ENCODE assay signal across 17 cellular contexts in genomic region chr10:12077580-12078180, GRCh38. TPM values are rescaled to one million over a fixed set of nuclear protein-coding genes. Genes with fewer than 3 reads are reported as not detected.
A peak's percentile ranks its signal among the peaks of the same experiment; 100 is the strongest.
DNase-seq lines count a peak whose midpoint lies in the region; ATAC-seq, FAIRE-seq and TF ChIP-seq lines count a peak whose summit lies in the region.
"Had no signal": no experiment of that assay in that cellular context is flagged by ENCODE, and none has a peak within 500 bp of the region (broad histone marks: within the 10 kb centered on the region; RNA-seq: fewer than 3 reads in every experiment).

No MANE protein-coding gene starts in this region.

- ATAC-seq in GM21447 (IDR thresholded peaks at IDR 0.05; ENCODE audit: unreplicated experiment), result peak; percentile 37
- ATAC-seq in memory B cell (ENCODE audit: low read depth), result peak; percentile 73
- no peak for ATAC-seq in pancreas
- no peak for ATAC-seq in HG02798 (IDR thresholded peaks at IDR 0.05; ENCODE audit: poor library complexity, unreplicated experiment)
- no peak for ATAC-seq in HG02973 (IDR thresholded peaks at IDR 0.05; ENCODE audit: unreplicated experiment)

- FAIRE-seq in pancreas (lab: Jason Lieb, UNC), result no peak
- FAIRE-seq: frontal cortex had no signal

- H3K4me1 ChIP-seq in pancreas, result no peaks in the 10 kb centered on the region
- H3K4me1 ChIP-seq: BE2C had no signal

- H3K4me3 ChIP-seq in pancreas, result no peak overlapping the region
- H3K4me3 ChIP-seq: MG63, PC-9 had no signal

- no peaks in the 10 kb centered on the region for H3K36me3 ChIP-seq in pancreas
- H3K36me3 ChIP-seq: BE2C, MG63 had no signal

- peak overlapping the region; percentile 25 for H3K4me3 Mint-ChIP-seq in memory B cell

- peaks cover 26% of the 10 kb centered on the region for H3K4me1 Mint-ChIP-seq in memory B cell

- peak; percentile 11 for DNase-seq in GF-D8 (lab: John Stamatoyannopoulos, UW)
- peak; percentile 38 to 59 for DNase-seq in memory B cell (ENCODE audit: low spot score in 2 of 2)
- DNase-seq in pancreas, result no peak
- no peak for DNase-seq in activated CD4-positive, alpha-beta T cell treated with anti-CD3 and anti-CD28 coated beads for 48 hours
- DNase-seq: activated CD4-positive, alpha-beta T cell treated with anti-CD3 and anti-CD28 coated beads for 4 hours; BE2C; effector CD4-positive, alpha-beta T cell; MG63; NCI-H2227 treated with DMSO at 0.1 percent for 48 hours; PC-9; stimulated activated naive CD4-positive, alpha-beta T cell had no signal

- H3K9me3 ChIP-seq in pancreas, result no peaks in the 10 kb centered on the region
- H3K9me3 ChIP-seq: BE2C, MG63 had no signal

- peak overlapping the region; percentile 93 for H3K27ac Mint-ChIP-seq in memory B cell
- H3K27ac Mint-ChIP-seq: activated T-helper 2 cell treated with anti-CD3 and anti-CD28 coated beads, Interferon-gamma antibody, Interleukin-2, Interleukin-4, amounts not matched to agents 10 μg/mL and 5 μg/mL and 100 μg/mL, durations not matched to agents 14 hours and 24 hours and 36 hours had no signal

- 76 to 78% methylated on average over 9 of the region's 9 CpGs for WGBS in pancreas, 2 donors

- intact Hi-C loops in pancreas (cut with DNase I), result no loop called here

- H3K36me3 Mint-ChIP-seq in memory B cell, result peaks cover 6% of the 10 kb centered on the region

- TF ChIP-seq CTCF in pancreas (IDR thresholded peaks at IDR 0.05), result no peak

- no peaks in the 10 kb centered on the region for H3K9me3 Mint-ChIP-seq in memory B cell
- H3K9me3 Mint-ChIP-seq: activated T-helper 2 cell treated with anti-CD3 and anti-CD28 coated beads, Interferon-gamma antibody, Interleukin-2, Interleukin-4, amounts not matched to agents 10 μg/mL and 5 μg/mL and 100 μg/mL, durations not matched to agents 14 hours and 24 hours and 36 hours had no signal

- TF ChIP-seq POLR2A in Raji (IDR thresholded peaks at IDR 0.05; ENCODE audit: insufficient read depth, low read depth, low read length), result 0 out of 2 replicates have a peak, but pooled peaks have one; percentile 15

- H3K27ac ChIP-seq in pancreas, result no peak overlapping the region
- H3K27ac ChIP-seq: PC-9 had no signal

- H3K27me3 Mint-ChIP-seq in memory B cell, result no peaks in the 10 kb centered on the region

- no peaks in the 10 kb centered on the region for H3K27me3 ChIP-seq in pancreas
- H3K27me3 ChIP-seq: BE2C, MG63 had no signal

RNA-seq across cellular contexts. Expression of gene DHTKD1, which starts 8.9 kb away (rescaled TPM):
- 10 to 100 TPM; 17.3 to 25.1 (median 21.5) TPM for total RNA-seq in pancreas
- 10 to 100 TPM in 1 of 2 donors, 1 to 10 TPM in 1; 9.6 to 11.3 TPM for polyA plus RNA-seq in pancreas

RNA-seq across cellular contexts. Expression of gene UPF2, which starts 35.1 kb away (rescaled TPM):
- 10 to 100 TPM in 1 of 6 donors, 1 to 10 TPM in 5; 6.8 to 12.5 (median 9.0) TPM for total RNA-seq in pancreas
- polyA plus RNA-seq in pancreas, result 10 to 100 TPM in 1 of 2 donors, 1 to 10 TPM in 1; 6.1 to 11.2 TPM

RNA-seq across cellular contexts. Expression of gene SEC61A2, which starts 51.8 kb away (rescaled TPM):
- 1 to 10 TPM; 1.1 to 2.8 (median 1.9) TPM for total RNA-seq in pancreas
- polyA plus RNA-seq in pancreas, result 1 to 10 TPM; 1.6 to 6.4 TPM

Comparison
In these comparisons a context has a peak if more than half of its experiments do, and no peak if none do; other contexts are left out.
1. DNase-seq: peak in GF-D8 (single experiment) and memory B cell (2 of 2); none in pancreas (0 of 6) and activated CD4-positive, alpha-beta T cell treated with anti-CD3 and anti-CD28 coated beads for 48 hours (single experiment).
2. ATAC-seq: peak in GM21447 (single experiment) and memory B cell (single experiment); none in pancreas (0 of 4), HG02798 (single experiment) and HG02973 (single experiment).